Comparison of ENCODE assay signal across 16 cellular contexts in the genomic region with DNA sequence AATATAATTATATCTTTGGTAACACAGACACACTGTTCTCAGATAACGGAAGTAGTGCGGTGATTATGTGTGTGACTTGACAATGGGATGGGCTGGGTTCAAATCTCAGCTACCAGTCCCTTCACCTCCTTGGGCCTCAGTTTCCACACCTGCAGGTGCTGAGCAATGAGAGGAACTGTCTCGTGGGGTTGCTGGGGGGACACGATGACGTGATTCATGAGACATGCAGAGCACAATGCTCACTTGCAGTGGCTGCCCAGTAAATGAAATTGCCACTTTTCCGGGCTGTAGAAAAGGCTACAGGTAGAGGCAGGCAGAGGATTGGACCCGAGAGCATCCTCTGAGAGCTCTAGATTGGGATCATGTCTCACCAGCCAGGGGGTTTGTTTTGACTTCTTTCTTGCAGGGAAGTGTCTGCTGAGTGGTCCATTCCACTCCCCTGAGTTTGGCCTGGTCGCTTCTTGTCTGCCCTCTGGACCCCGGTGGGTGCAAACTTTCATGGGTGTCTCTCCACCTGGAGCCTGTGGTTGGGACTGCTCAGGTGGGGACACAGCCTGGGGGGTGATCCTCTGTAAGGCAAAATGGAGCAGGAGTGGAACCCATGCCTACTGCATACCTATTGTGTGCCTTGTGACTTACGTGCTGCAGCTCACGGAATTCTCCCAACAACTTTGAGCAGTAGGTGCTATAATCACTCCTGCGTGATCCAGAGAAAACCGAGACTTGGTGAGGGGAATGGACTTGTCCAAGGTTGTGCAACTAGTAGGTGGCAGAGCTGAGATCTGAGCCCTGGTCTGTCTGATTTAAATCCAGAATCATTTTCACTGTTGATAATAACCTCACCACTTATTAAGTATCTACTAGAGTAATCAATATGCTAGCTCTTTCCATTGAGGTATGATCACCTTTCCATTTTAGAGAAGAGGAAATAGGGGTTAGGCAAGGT.
DNase-seq lines count a peak whose midpoint lies in the region; ATAC-seq, FAIRE-seq and TF ChIP-seq lines count a peak whose summit lies in the region.
"Had no signal": no experiment of that assay in that cellular context is flagged by ENCODE, and none has a peak within 500 bp of the region (broad histone marks: within the 10 kb centered on the region; RNA-seq: fewer than 3 reads in every experiment).

No MANE protein-coding gene starts in this region.

- DNase-seq in activated T-cell treated with anti-CD3 and anti-CD28 coated beads, Interleukin-2, amount 50 U/mL, for 72 hours, result no peak
- DNase-seq in activated T-cell treated with anti-CD3 and anti-CD28 coated beads, Interleukin-2, amount 50 U/mL, for 4 hours, result no peak
- no peak for DNase-seq in activated CD8-positive, alpha-beta T cell treated with anti-CD3 and anti-CD28 coated beads for 36 hours
- no peak for DNase-seq in lower lobe of right lung
- no peak for DNase-seq in transverse colon
- no peak for DNase-seq in NCI-H1092 treated with DMSO at 0.1 percent for 48 hours (lab: John Stamatoyannopoulos, UW)
- DNase-seq in small intestine, result no peak
- DNase-seq in erythroblast (lab: John Stamatoyannopoulos, UW), result no peak
- DNase-seq: DMS153, HFFc6, left lung, NCI-H1092, nephron progenitor cell had no signal

- in situ Hi-C loops in transverse colon (cut with MboI; ENCODE audit: low pct_ligation_motif_present in 1 of 4, low pct_unique_long_range_greater_than_20kb in 1 of 4, low sequenced_read_pairs in 3 of 4), result loop anchor here in 1 of 4 donors (25.0 kb wide), 1 partner anchor 125 kb away; no protein-coding TSS in a partner anchor

- H3K36me3 Mint-ChIP-seq in activated T-cell treated with anti-CD3 and anti-CD28 coated beads, Interleukin-2, amount 50 U/mL, for 72 hours (ENCODE audit: insufficient read depth in 2 of 2), result no peaks in the 10 kb centered on the region
- no peaks in the 10 kb centered on the region for H3K36me3 Mint-ChIP-seq in activated T-cell treated with anti-CD3 and anti-CD28 coated beads, Interleukin-2, amount 50 U/mL, for 4 hours (ENCODE audit: insufficient read depth)
- no peaks in the 10 kb centered on the region for H3K36me3 Mint-ChIP-seq in activated CD8-positive, alpha-beta T cell treated with anti-CD3 and anti-CD28 coated beads for 36 hours (ENCODE audit: low read depth)

- TF ChIP-seq CTCF in activated CD8-positive, alpha-beta T cell treated with anti-CD3 and anti-CD28 coated beads for 36 hours (IDR thresholded peaks at IDR 0.05), result no peak
- TF ChIP-seq CTCF in lower lobe of right lung (IDR thresholded peaks at IDR 0.05) (no peak), transverse colon (IDR thresholded peaks at IDR 0.05) (no peak)

- H3K4me3 ChIP-seq in lower lobe of right lung, result no peak overlapping the region
- no peak overlapping the region for H3K4me3 ChIP-seq in transverse colon
- H3K4me3 ChIP-seq in small intestine (ENCODE audit: low read depth in 1 of 2, low read length in 2 of 2), result no peak overlapping the region
- H3K4me3 ChIP-seq: left lung, tibial artery had no signal

- no peaks in the 10 kb centered on the region for H3K36me3 ChIP-seq in lower lobe of right lung
- H3K36me3 ChIP-seq in transverse colon, result no peaks in the 10 kb centered on the region
- H3K36me3 ChIP-seq in small intestine (ENCODE audit: control insufficient read depth in 2 of 2, insufficient read depth in 2 of 2, low read length in 2 of 2), result no peaks in the 10 kb centered on the region
- H3K36me3 ChIP-seq: left lung, tibial artery had no signal

- H3K27ac Mint-ChIP-seq in activated T-cell treated with anti-CD3 and anti-CD28 coated beads, Interleukin-2, amount 50 U/mL, for 72 hours, result peak overlapping the region; percentile 99
- H3K27ac Mint-ChIP-seq in activated CD8-positive, alpha-beta T cell treated with anti-CD3 and anti-CD28 coated beads for 36 hours, result peak overlapping the region; percentile 94
- H3K27ac Mint-ChIP-seq: nephron progenitor cell had no signal

- WGBS in transverse colon (ENCODE audit: low coverage in 1 of 2), 2 donors, result 95 to 100% methylated on average over 4 to 13 of the region's 13 CpGs
- 94 to 95% (median 95%) methylated on average over 13 of the region's 13 CpGs for WGBS in small intestine, 3 donors

- H3K9me3 Mint-ChIP-seq in activated T-cell treated with anti-CD3 and anti-CD28 coated beads, Interleukin-2, amount 50 U/mL, for 72 hours, result no peaks in the 10 kb centered on the region
- no peaks in the 10 kb centered on the region for H3K9me3 Mint-ChIP-seq in activated T-cell treated with anti-CD3 and anti-CD28 coated beads, Interleukin-2, amount 50 U/mL, for 4 hours
- no peaks in the 10 kb centered on the region for H3K9me3 Mint-ChIP-seq in activated CD8-positive, alpha-beta T cell treated with anti-CD3 and anti-CD28 coated beads for 36 hours
- H3K9me3 Mint-ChIP-seq: HFFc6, nephron progenitor cell had no signal

- no peak for ATAC-seq in activated T-cell treated with anti-CD3 and anti-CD28 coated beads, Interleukin-2, amount 50 U/mL, for 72 hours (replicated peaks in 1 of 2)
- ATAC-seq in activated T-cell treated with anti-CD3 and anti-CD28 coated beads, Interleukin-2, amount 50 U/mL, for 4 hours, result no peak
- ATAC-seq in activated CD8-positive, alpha-beta T cell treated with anti-CD3 and anti-CD28 coated beads for 36 hours, result no peak
- ATAC-seq in lower lobe of right lung, result no peak
- ATAC-seq: esophagus mucosa, Panc1 had no signal

- H3K9me3 ChIP-seq in lower lobe of right lung (no peaks in the 10 kb centered on the region), transverse colon (no peaks in the 10 kb centered on the region), small intestine (ENCODE audit: control insufficient read depth, low read depth) (no peaks in the 10 kb centered on the region)
- H3K9me3 ChIP-seq: left lung, tibial artery had no signal

- CTCF ChIA-PET in activated CD8-positive, alpha-beta T cell treated with anti-CD3 and anti-CD28 coated beads for 36 hours (lab: Charles Lee), result interaction anchor here (0.9 to 1.9 kb wide), 9 partner anchors 10 to 168 kb away, joined by 3 to 9 read pairs (median 4); a partner anchor contains a TSS

- peak overlapping the region; percentile 80 to 85 for H3K4me3 Mint-ChIP-seq in activated T-cell treated with anti-CD3 and anti-CD28 coated beads, Interleukin-2, amount 50 U/mL, for 72 hours
- no peak overlapping the region for H3K4me3 Mint-ChIP-seq in activated T-cell treated with anti-CD3 and anti-CD28 coated beads, Interleukin-2, amount 50 U/mL, for 4 hours
- H3K4me3 Mint-ChIP-seq in activated CD8-positive, alpha-beta T cell treated with anti-CD3 and anti-CD28 coated beads for 36 hours, result no peak overlapping the region

- H3K27me3 Mint-ChIP-seq in activated T-cell treated with anti-CD3 and anti-CD28 coated beads, Interleukin-2, amount 50 U/mL, for 72 hours (ENCODE audit: low read depth), result peaks cover 5% of the 10 kb centered on the region
- no peaks in the 10 kb centered on the region for H3K27me3 Mint-ChIP-seq in activated T-cell treated with anti-CD3 and anti-CD28 coated beads, Interleukin-2, amount 50 U/mL, for 4 hours (ENCODE audit: low read depth)
- H3K27me3 Mint-ChIP-seq in activated CD8-positive, alpha-beta T cell treated with anti-CD3 and anti-CD28 coated beads for 36 hours, result peaks cover 5% of the 10 kb centered on the region

- intact Hi-C loops in activated CD8-positive, alpha-beta T cell treated with anti-CD3 and anti-CD28 coated beads for 36 hours (cut with micrococcal nuclease), result loop anchor here (5.0 kb wide), 1 partner anchor 115 kb away; no protein-coding TSS in a partner anchor
- intact Hi-C loops in lower lobe of right lung (cut with DNase I) (no loop called here), transverse colon (cut with DNase I; ENCODE audit: low total_unique reads) (no loop called here)

- H3K27ac ChIP-seq in lower lobe of right lung, result peak overlapping the region; percentile 60
- H3K27ac ChIP-seq in transverse colon, result peak overlapping the region in 3 of 4 donors; percentile 47 to 68 (median 67)
- peak overlapping the region in 1 of 2 donors; percentile 47 for H3K27ac ChIP-seq in small intestine (ENCODE audit: low read depth in 1 of 2, low read length in 1 of 2)

- FAIRE-seq in small intestine (lab: Jason Lieb, UNC), result no peak

- TF ChIP-seq EP300 in transverse colon (IDR thresholded peaks at IDR 0.05; ENCODE audit: low read depth), result no peak

- TF ChIP-seq POLR2A in transverse colon (IDR thresholded peaks at IDR 0.05) (no peak), erythroblast (IDR thresholded peaks at IDR 0.05; ENCODE audit: low read length) (no peak)

- H3K4me1 ChIP-seq in lower lobe of right lung, result peaks cover 31% of the 10 kb centered on the region
- peaks cover 0 to 16% (median 7%) of the 10 kb centered on the region in 4 donors for H3K4me1 ChIP-seq in transverse colon
- H3K4me1 ChIP-seq in small intestine (ENCODE audit: control insufficient read depth in 2 of 2, insufficient read depth in 1 of 2, low read depth in 1 of 2, low read length in 1 of 2), result no peaks in the 10 kb centered on the region

- H3K4me1 Mint-ChIP-seq in activated T-cell treated with anti-CD3 and anti-CD28 coated beads, Interleukin-2, amount 50 U/mL, for 72 hours (ENCODE audit: low read depth), result peaks cover 60% of the 10 kb centered on the region
- H3K4me1 Mint-ChIP-seq in activated T-cell treated with anti-CD3 and anti-CD28 coated beads, Interleukin-2, amount 50 U/mL, for 4 hours (ENCODE audit: low read depth), result peaks cover 36% of the 10 kb centered on the region
- peaks cover 38% of the 10 kb centered on the region for H3K4me1 Mint-ChIP-seq in activated CD8-positive, alpha-beta T cell treated with anti-CD3 and anti-CD28 coated beads for 36 hours (ENCODE audit: low read depth)

- H3K27me3 ChIP-seq in lower lobe of right lung (ENCODE audit: low read depth) (no peaks in the 10 kb centered on the region), transverse colon (no peaks in the 10 kb centered on the region), small intestine (ENCODE audit: control insufficient read depth in 2 of 2, insufficient read depth in 2 of 2, low read length in 2 of 2) (no peaks in the 10 kb centered on the region)
- H3K27me3 ChIP-seq: left lung, tibial artery had no signal

- POLR2A ChIA-PET in activated CD8-positive, alpha-beta T cell treated with anti-CD3 and anti-CD28 coated beads for 36 hours (lab: Charles Lee), result interaction anchor here (1.2 to 2.5 kb wide), 3 partner anchors 10 to 178 kb away, joined by 5 to 8 read pairs (median 6); no protein-coding TSS in a partner anchor

Comparison
In these comparisons a context has a peak if more than half of its experiments do, and no peak if none do; other contexts are left out.
1. H3K4me3 Mint-ChIP-seq: peak in activated T-cell treated with anti-CD3 and anti-CD28 coated beads, Interleukin-2, amount 50 U/mL, for 72 hours (2 of 2); none in activated T-cell treated with anti-CD3 and anti-CD28 coated beads, Interleukin-2, amount 50 U/mL, for 4 hours (single experiment) and activated CD8-positive, alpha-beta T cell treated with anti-CD3 and anti-CD28 coated beads for 36 hours (single experiment).